In genomic region chr1:116738673-116739370, GRCh38 we compare ENCODE assay signal across 1 cellular context.
TF ChIP-seq lines count a peak whose summit lies in the region.

No MANE protein-coding gene starts in this region.

TF ChIP-seq in WTC11, 78 proteins besides CTCF, POLR2A, EP300 and RAD21 (continued from another document):
- TF ChIP-seq PRDM15 (CRISPR knock-in tag; IDR thresholded peaks at IDR 0.05) (no peak), SMAD4 (CRISPR knock-in tag; IDR thresholded peaks at IDR 0.05) (no peak)
TF ChIP-seq in WTC11: peak in this region for 0.
